Comparison of ENCODE assay signal across 8 cellular contexts in genomic region chr21:45885930-45886601, GRCh38.
DNase-seq lines count a peak whose midpoint lies in the region; ATAC-seq and TF ChIP-seq lines count a peak whose summit lies in the region.
"Not testable (repeated sequence)": the region's sequence is repeated elsewhere in the genome, so short reads cannot be mapped to it uniquely, and the experiment has no call there.

No MANE protein-coding gene starts in this region.

- H3K36me3 ChIP-seq in CD4-positive, CD25-positive, alpha-beta regulatory T cell (ENCODE audit: control insufficient read depth, insufficient read depth, low read length); esophagus muscularis mucosa: not testable (repeated sequence)

- CTCF ChIA-PET in T-cell (lab: Charles Lee): not testable (repeated sequence)
- CTCF ChIA-PET in activated CD4-positive, alpha-beta memory T cell treated with anti-CD3 and anti-CD28 coated beads for 36 hours (lab: Charles Lee): interaction anchor here (1.8 kb wide), 1 partner anchor 37 kb away, joined by 6 read pairs; no protein-coding TSS in a partner anchor

- DNase-seq in CD4-positive, CD25-positive, alpha-beta regulatory T cell: peak in 2 of 3 donors; percentile 69 to 90
- DNase-seq in M059J (ENCODE audit: low read depth) (peak; percentile 60), T-cell (peak in 32 of 34 experiments; percentile 20 to 81 (median 64))
- peak; percentile 83 for DNase-seq in activated CD4-positive, alpha-beta memory T cell treated with anti-CD3 and anti-CD28 coated beads for 36 hours
- peak; percentile 31 for DNase-seq in activated gamma-delta T cell treated with anti-CD3 and anti-CD28 coated beads, Interleukin-2, amount 50 U/mL, for 16 hours (ENCODE audit: low read depth)
- DNase-seq in esophagus muscularis mucosa (ENCODE audit: extremely low spot score); naive B cell: not testable (repeated sequence)
- DNase-seq in stimulated activated naive B cell treated with anti-CD40 and anti-IgM and Interleukin-4, amounts not matched to agents 10 μg/mL and 1 μg/mL and 100 μg/mL, for 72 hours: peak; percentile 49

- intact Hi-C loops in activated CD4-positive, alpha-beta memory T cell treated with anti-CD3 and anti-CD28 coated beads for 36 hours (cut with micrococcal nuclease): loop anchor here (2.0 kb wide), 1 partner anchor 67 kb away; no protein-coding TSS in a partner anchor
- intact Hi-C loops in esophagus muscularis mucosa (cut with DNase I): not testable (repeated sequence)

- POLR2A ChIA-PET in T-cell (lab: Charles Lee); activated CD4-positive, alpha-beta memory T cell treated with anti-CD3 and anti-CD28 coated beads for 36 hours (lab: Charles Lee): not testable (repeated sequence)

- H3K9me3 ChIP-seq in CD4-positive, CD25-positive, alpha-beta regulatory T cell (ENCODE audit: control insufficient read depth in 2 of 2, low read length in 2 of 2); esophagus muscularis mucosa: not testable (repeated sequence)

- 81% methylated on average over 17 of the region's 21 CpGs for WGBS in esophagus muscularis mucosa

- ATAC-seq in CD4-positive, CD25-positive, alpha-beta regulatory T cell (ENCODE audit: low read depth in 2 of 2): peak; percentile 29 to 33
- peak in 2 of 4 experiments; percentile 28 to 39 for ATAC-seq in T-cell (replicated peaks in 1 of 4)
- peak; percentile 50 to 73 for ATAC-seq in naive B cell (ENCODE audit: low read depth in 2 of 2)
- ATAC-seq in stimulated activated naive B cell treated with anti-CD40 and anti-IgM and Interleukin-4, amounts not matched to agents 10 μg/mL and 1 μg/mL and 100 μg/mL, for 72 hours (replicated peaks): peak; percentile 93 to 97

- H3K27ac ChIP-seq in CD4-positive, CD25-positive, alpha-beta regulatory T cell (ENCODE audit: insufficient read depth, low read length, poor library complexity, severe bottlenecking): not testable (repeated sequence)
- peak overlapping the region in 3 of 4 donors; percentile 40 to 66 (median 42) for H3K27ac ChIP-seq in esophagus muscularis mucosa (replicated peaks in 1 of 4)

- not testable (repeated sequence) for TF ChIP-seq POLR2A in esophagus muscularis mucosa (IDR thresholded peaks at IDR 0.05; ENCODE audit: low read depth)

- not testable (repeated sequence) for TF ChIP-seq CTCF in esophagus muscularis mucosa (IDR thresholded peaks at IDR 0.05)

- H3K36me3 Mint-ChIP-seq in CD4-positive, CD25-positive, alpha-beta regulatory T cell; T-cell; activated CD4-positive, alpha-beta memory T cell treated with anti-CD3 and anti-CD28 coated beads for 36 hours; naive B cell; stimulated activated naive B cell treated with anti-CD40 and anti-IgM and Interleukin-4, amounts not matched to agents 10 μg/mL and 1 μg/mL and 100 μg/mL, for 72 hours: not testable (repeated sequence)

- H3K27ac Mint-ChIP-seq in CD4-positive, CD25-positive, alpha-beta regulatory T cell: peak overlapping the region; percentile 50 to 93 (median 86)
- H3K27ac Mint-ChIP-seq in T-cell: peak overlapping the region; percentile 87
- H3K27ac Mint-ChIP-seq in activated CD4-positive, alpha-beta memory T cell treated with anti-CD3 and anti-CD28 coated beads for 36 hours: peak overlapping the region; percentile 81
- H3K27ac Mint-ChIP-seq in naive B cell: peak overlapping the region in 4 of 6 donors; percentile 33 to 77 (median 43)
- H3K27ac Mint-ChIP-seq in stimulated activated naive B cell treated with anti-CD40 and anti-IgM and Interleukin-4, amounts not matched to agents 10 μg/mL and 1 μg/mL and 100 μg/mL, for 72 hours: peak overlapping the region; percentile 63

- H3K9me3 Mint-ChIP-seq in CD4-positive, CD25-positive, alpha-beta regulatory T cell; T-cell; activated CD4-positive, alpha-beta memory T cell treated with anti-CD3 and anti-CD28 coated beads for 36 hours; naive B cell; stimulated activated naive B cell treated with anti-CD40 and anti-IgM and Interleukin-4, amounts not matched to agents 10 μg/mL and 1 μg/mL and 100 μg/mL, for 72 hours: not testable (repeated sequence)

- peak overlapping the region; percentile 10 for H3K4me3 ChIP-seq in CD4-positive, CD25-positive, alpha-beta regulatory T cell (ENCODE audit: low read depth, low read length)
- not testable (repeated sequence) for H3K4me3 ChIP-seq in esophagus muscularis mucosa

- peaks cover 16 to 81% (median 62%) of the 10 kb centered on the region in 4 donors for H3K4me1 Mint-ChIP-seq in CD4-positive, CD25-positive, alpha-beta regulatory T cell
- H3K4me1 Mint-ChIP-seq in T-cell (peaks cover 81 to 94% (median 94%) of the 10 kb centered on the region in 3 donors), naive B cell (peaks cover 8 to 37% (median 11%) of the 10 kb centered on the region in 3 donors)
- H3K4me1 Mint-ChIP-seq in activated CD4-positive, alpha-beta memory T cell treated with anti-CD3 and anti-CD28 coated beads for 36 hours (ENCODE audit: low read depth): peaks cover 78% of the 10 kb centered on the region
- peaks cover 14 to 20% of the 10 kb centered on the region in 2 donors for H3K4me1 Mint-ChIP-seq in stimulated activated naive B cell treated with anti-CD40 and anti-IgM and Interleukin-4, amounts not matched to agents 10 μg/mL and 1 μg/mL and 100 μg/mL, for 72 hours

- not testable (repeated sequence) for TF ChIP-seq EP300 in esophagus muscularis mucosa (IDR thresholded peaks at IDR 0.05)

- H3K27me3 Mint-ChIP-seq in CD4-positive, CD25-positive, alpha-beta regulatory T cell: peaks cover 26% of the 10 kb centered on the region
- H3K27me3 Mint-ChIP-seq in T-cell; activated CD4-positive, alpha-beta memory T cell treated with anti-CD3 and anti-CD28 coated beads for 36 hours: not testable (repeated sequence)
- H3K27me3 Mint-ChIP-seq in naive B cell: peaks cover 0 to 28% (median 21%) of the 10 kb centered on the region in 3 donors
- H3K27me3 Mint-ChIP-seq in stimulated activated naive B cell treated with anti-CD40 and anti-IgM and Interleukin-4, amounts not matched to agents 10 μg/mL and 1 μg/mL and 100 μg/mL, for 72 hours: peaks cover 34 to 56% of the 10 kb centered on the region in 2 donors

- peak overlapping the region; percentile 40 to 78 (median 66) for H3K4me3 Mint-ChIP-seq in CD4-positive, CD25-positive, alpha-beta regulatory T cell
- H3K4me3 Mint-ChIP-seq in T-cell (peak overlapping the region; percentile 3 to 59 (median 41)), naive B cell (peak overlapping the region in 7 of 8 donors; percentile 18 to 79 (median 48))
- H3K4me3 Mint-ChIP-seq in activated CD4-positive, alpha-beta memory T cell treated with anti-CD3 and anti-CD28 coated beads for 36 hours: peak overlapping the region; percentile 12
- H3K4me3 Mint-ChIP-seq in stimulated activated naive B cell treated with anti-CD40 and anti-IgM and Interleukin-4, amounts not matched to agents 10 μg/mL and 1 μg/mL and 100 μg/mL, for 72 hours: not testable (repeated sequence)

- H3K4me1 ChIP-seq in CD4-positive, CD25-positive, alpha-beta regulatory T cell (ENCODE audit: control insufficient read depth, insufficient read depth, low read length, poor library complexity, severe bottlenecking): peaks cover 55% of the 10 kb centered on the region
- H3K4me1 ChIP-seq in esophagus muscularis mucosa: peaks cover 9 to 28% (median 16%) of the 10 kb centered on the region in 4 donors

- H3K27me3 ChIP-seq in CD4-positive, CD25-positive, alpha-beta regulatory T cell (ENCODE audit: control insufficient read depth, insufficient read depth, low read length): not testable (repeated sequence)
- peaks cover 0 to 15% (median 2%) of the 10 kb centered on the region in 4 donors for H3K27me3 ChIP-seq in esophagus muscularis mucosa
